16 cellular contexts compared by ENCODE assay signal in genomic region chr6:157376241-157376640, GRCh38.
"Had no signal": no experiment of that assay in that cellular context is flagged by ENCODE, and none has a peak within 500 bp of the region (broad histone marks: within the 10 kb centered on the region; RNA-seq: fewer than 3 reads in every experiment).

No MANE protein-coding gene starts in this region.

- DNase-seq: aorta; effector CD8-positive, alpha-beta T cell; foreskin melanocyte; hypothalamus; left ventricle myocardium superior; mammary epithelial cell; midbrain; natural killer cell; retina; sigmoid colon; T-helper 9 cell; transverse colon had no signal

- H3K4me3 ChIP-seq: sigmoid colon, smooth muscle cell, transverse colon had no signal

- H3K27ac Mint-ChIP-seq: dendritic cell treated with granulocyte-macrophage colony-stimulating factor and Interleukin-4, amounts not matched to agents 40 ng/mL and 50 ng/mL, for 4 days; natural killer cell; WTC11 had no signal

- H3K9me3 ChIP-seq: sigmoid colon, transverse colon had no signal

- H3K27me3 ChIP-seq: sigmoid colon, transverse colon had no signal

- H3K27ac ChIP-seq: sigmoid colon, transverse colon had no signal

- H3K4me3 Mint-ChIP-seq: dendritic cell treated with granulocyte-macrophage colony-stimulating factor and Interleukin-4, amounts not matched to agents 40 ng/mL and 50 ng/mL, for 4 days; natural killer cell; WTC11 had no signal

- H3K36me3 Mint-ChIP-seq: brain, natural killer cell, WTC11 had no signal

- ATAC-seq: left ventricle myocardium superior, natural killer cell, WTC11 had no signal

- H3K9me3 Mint-ChIP-seq: brain; dendritic cell treated with granulocyte-macrophage colony-stimulating factor and Interleukin-4, amounts not matched to agents 40 ng/mL and 50 ng/mL, for 4 days; natural killer cell; WTC11 had no signal

- H3K36me3 ChIP-seq: sigmoid colon, transverse colon had no signal
